Comparison of ENCODE assay signal across 27 cellular contexts in genomic region chr10:14667748-14668147, GRCh38.
"Had no signal": no experiment of that assay in that cellular context is flagged by ENCODE, and none has a peak within 500 bp of the region (broad histone marks: within the 10 kb centered on the region; RNA-seq: fewer than 3 reads in every experiment).

No MANE protein-coding gene starts in this region.

- H3K4me3 Mint-ChIP-seq: memory B cell, nephron, neural progenitor cell had no signal

- H3K36me3 Mint-ChIP-seq: neural progenitor cell had no signal

- FAIRE-seq: endothelial cell of umbilical vein, kidney, urothelium cell line had no signal

- H3K9me3 Mint-ChIP-seq: neural progenitor cell had no signal

- H3K27ac Mint-ChIP-seq: memory B cell, nephron, neural progenitor cell, progenitor cell of endocrine pancreas had no signal

- H3K27ac ChIP-seq: coronary artery, esophagus muscularis mucosa, foreskin keratinocyte, gastroesophageal sphincter, heart left ventricle, hepatocyte, neural progenitor cell, parathyroid adenoma, right atrium auricular region, skin epidermis, spleen, stomach, testis, tibial artery, upper lobe of left lung had no signal

- H3K4me1 Mint-ChIP-seq: neural progenitor cell had no signal

- ATAC-seq: foreskin keratinocyte, gastroesophageal sphincter, heart left ventricle, left lobe of liver had no signal

- DNase-seq: dermis blood vessel endothelial cell; effector memory CD4-positive, alpha-beta T cell; foreskin keratinocyte; heart left ventricle; kidney; spleen; stimulated activated CD4-positive, alpha-beta T cell treated with anti-CD3 and anti-CD28 coated beads, Interleukin-2, amount 100 ng/mL, for 48 hours; stimulated activated CD8-positive, alpha-beta memory T cell treated with anti-CD3 and anti-CD28 coated beads, Interleukin-4, amount 100 ng/mL, for 48 hours; stimulated activated naive CD4-positive, alpha-beta T cell treated with Interleukin-2 at 50 U/mL for 16 hours; stomach; testis; tibial artery; upper lobe of left lung had no signal
